ENCODE assay signal across 9 cellular contexts in genomic region chr16:30491744-30492308, GRCh38. TPM values are rescaled to one million over a fixed set of nuclear protein-coding genes. Genes with fewer than 3 reads are reported as not detected.
A peak's percentile ranks its signal among the peaks of the same experiment; 100 is the strongest.
DNase-seq lines count a peak whose midpoint lies in the region; ATAC-seq lines count a peak whose summit lies in the region.
"Had no signal": no experiment of that assay in that cellular context is flagged by ENCODE, and none has a peak within 500 bp of the region (broad histone marks: within the 10 kb centered on the region; RNA-seq: fewer than 3 reads in every experiment).

No MANE protein-coding gene starts in this region.

- DNase-seq in activated CD8-positive, alpha-beta memory T cell treated with anti-CD3 and anti-CD28 coated beads, Interleukin-2, amount 10 ng/mL, durations not matched to agents 7 days and 5 days: peak; percentile 59
- DNase-seq in activated CD8-positive, alpha-beta memory T cell treated with anti-CD3 and anti-CD28 coated beads for 24 hours: no peak
- DNase-seq in SJSA1 (ENCODE audit: low read depth in 1 of 2, low spot score in 2 of 2) (peak; percentile 77 to 80), smooth muscle cell of the brain vasculature (ENCODE audit: low read depth, low spot score) (peak; percentile 63)
- DNase-seq in effector memory CD8-positive, alpha-beta T cell: no peak
- DNase-seq: lower lobe of right lung had no signal

- CTCF ChIA-PET in activated CD8-positive, alpha-beta memory T cell treated with anti-CD3 and anti-CD28 coated beads, Interleukin-2, amount 10 ng/mL, durations not matched to agents 7 days and 5 days (lab: Charles Lee): interaction anchor here (0.8 to 4.6 kb wide), 9 partner anchors 12 to 124 kb away, joined by 3 to 26 read pairs (median 4); partner anchors contain the start of genes ITGAL and ZNF689

- H3K4me3 Mint-ChIP-seq in activated CD8-positive, alpha-beta memory T cell treated with anti-CD3 and anti-CD28 coated beads, Interleukin-2, amount 10 ng/mL, durations not matched to agents 7 days and 5 days: no peak overlapping the region
- no peak overlapping the region for H3K4me3 Mint-ChIP-seq in effector memory CD8-positive, alpha-beta T cell

- no peak overlapping the region for H3K4me3 ChIP-seq in SJSA1
- H3K4me3 ChIP-seq: lower lobe of right lung had no signal

- H3K27ac ChIP-seq in SJSA1: no peak overlapping the region
- H3K27ac ChIP-seq: lower lobe of right lung had no signal

- H3K27ac Mint-ChIP-seq in activated CD8-positive, alpha-beta memory T cell treated with anti-CD3 and anti-CD28 coated beads, Interleukin-2, amount 10 ng/mL, durations not matched to agents 7 days and 5 days: peak overlapping the region; percentile 65
- H3K27ac Mint-ChIP-seq in effector memory CD8-positive, alpha-beta T cell: peak overlapping the region; percentile 70 to 77

- peaks cover 8% of the 10 kb centered on the region for H3K4me1 ChIP-seq in SJSA1 (replicated peaks)

- peaks cover 53% of the 10 kb centered on the region for H3K4me1 Mint-ChIP-seq in activated CD8-positive, alpha-beta memory T cell treated with anti-CD3 and anti-CD28 coated beads, Interleukin-2, amount 10 ng/mL, durations not matched to agents 7 days and 5 days
- peaks cover 35 to 43% of the 10 kb centered on the region in 2 donors for H3K4me1 Mint-ChIP-seq in effector memory CD8-positive, alpha-beta T cell (ENCODE audit: low read depth in 2 of 2)

- no peaks in the 10 kb centered on the region for H3K36me3 ChIP-seq in SJSA1

- peak; percentile 83 for ATAC-seq in activated CD8-positive, alpha-beta memory T cell treated with anti-CD3 and anti-CD28 coated beads, Interleukin-2, amount 10 ng/mL, durations not matched to agents 7 days and 5 days
- peak; percentile 70 for ATAC-seq in effector memory CD8-positive, alpha-beta T cell (replicated peaks)
- no peak for ATAC-seq in GM18861 (IDR thresholded peaks at IDR 0.05; ENCODE audit: unreplicated experiment)
- no peak for ATAC-seq in GM19023 (IDR thresholded peaks at IDR 0.05; ENCODE audit: unreplicated experiment)
- no peak for ATAC-seq in GM18867 (IDR thresholded peaks at IDR 0.05; ENCODE audit: unreplicated experiment)

- no peaks in the 10 kb centered on the region for H3K9me3 ChIP-seq in SJSA1 (replicated peaks)
- H3K9me3 ChIP-seq: lower lobe of right lung had no signal

- no peaks in the 10 kb centered on the region for H3K27me3 ChIP-seq in SJSA1 (replicated peaks)

- peaks cover 69% of the 10 kb centered on the region for H3K36me3 Mint-ChIP-seq in activated CD8-positive, alpha-beta memory T cell treated with anti-CD3 and anti-CD28 coated beads, Interleukin-2, amount 10 ng/mL, durations not matched to agents 7 days and 5 days
- peaks cover 95% of the 10 kb centered on the region for H3K36me3 Mint-ChIP-seq in effector memory CD8-positive, alpha-beta T cell (ENCODE audit: insufficient read depth)

- no peaks in the 10 kb centered on the region for H3K9me3 Mint-ChIP-seq in activated CD8-positive, alpha-beta memory T cell treated with anti-CD3 and anti-CD28 coated beads, Interleukin-2, amount 10 ng/mL, durations not matched to agents 7 days and 5 days (ENCODE audit: low read depth)
- H3K9me3 Mint-ChIP-seq in effector memory CD8-positive, alpha-beta T cell: no peaks in the 10 kb centered on the region

- no peaks in the 10 kb centered on the region for H3K27me3 Mint-ChIP-seq in activated CD8-positive, alpha-beta memory T cell treated with anti-CD3 and anti-CD28 coated beads, Interleukin-2, amount 10 ng/mL, durations not matched to agents 7 days and 5 days
- no peaks in the 10 kb centered on the region for H3K27me3 Mint-ChIP-seq in effector memory CD8-positive, alpha-beta T cell

RNA-seq across cellular contexts. Expression of gene ITGAL, which starts 19.3 kb away (rescaled TPM):
- 100 to 1,000 TPM; 566 to 685 TPM for total RNA-seq in activated CD8-positive, alpha-beta memory T cell treated with anti-CD3 and anti-CD28 coated beads, Interleukin-2, amount 10 ng/mL, durations not matched to agents 7 days and 5 days
- not detected in 2 replicates for total RNA-seq in SJSA1 (2014; rRNA removed; shearing (Covaris generic))

RNA-seq across cellular contexts. Expression of gene ZNF768, which starts 34.5 kb away (rescaled TPM):
- 10 to 100 TPM in 1 of 2 experiments, 1 to 10 TPM in 1; 6.2 to 10.3 TPM for total RNA-seq in activated CD8-positive, alpha-beta memory T cell treated with anti-CD3 and anti-CD28 coated beads, Interleukin-2, amount 10 ng/mL, durations not matched to agents 7 days and 5 days
- total RNA-seq in SJSA1 (2014; rRNA removed; shearing (Covaris generic)): 35.6 and 41.1 TPM in 2 replicates

RNA-seq across cellular contexts. Expression of gene ZNF747, which starts 42.8 kb away (rescaled TPM):
- 10 to 100 TPM; 11.3 to 13.2 TPM for total RNA-seq in activated CD8-positive, alpha-beta memory T cell treated with anti-CD3 and anti-CD28 coated beads, Interleukin-2, amount 10 ng/mL, durations not matched to agents 7 days and 5 days
- 3.6 and 5.1 TPM in 2 replicates for total RNA-seq in SJSA1 (2014; rRNA removed; shearing (Covaris generic))

RNA-seq across cellular contexts. Expression of gene SEPHS2, which starts 46.2 kb away (rescaled TPM):
- 10 to 100 TPM; 63.3 to 92.9 TPM for total RNA-seq in activated CD8-positive, alpha-beta memory T cell treated with anti-CD3 and anti-CD28 coated beads, Interleukin-2, amount 10 ng/mL, durations not matched to agents 7 days and 5 days
- 4.3 and 8.2 TPM in 2 replicates for total RNA-seq in SJSA1 (2014; rRNA removed; shearing (Covaris generic))

Comparison
In these comparisons a context has a peak if more than half of its experiments do, and no peak if none do; other contexts are left out.
1. DNase-seq: peak in activated CD8-positive, alpha-beta memory T cell treated with anti-CD3 and anti-CD28 coated beads, Interleukin-2, amount 10 ng/mL, durations not matched to agents 7 days and 5 days (single experiment), SJSA1 (2 of 2) and smooth muscle cell of the brain vasculature (single experiment); none in activated CD8-positive, alpha-beta memory T cell treated with anti-CD3 and anti-CD28 coated beads for 24 hours (single experiment) and effector memory CD8-positive, alpha-beta T cell (0 of 3).
2. ATAC-seq: peak in activated CD8-positive, alpha-beta memory T cell treated with anti-CD3 and anti-CD28 coated beads, Interleukin-2, amount 10 ng/mL, durations not matched to agents 7 days and 5 days (single experiment) and effector memory CD8-positive, alpha-beta T cell (single experiment); none in GM18861 (single experiment), GM19023 (single experiment) and GM18867 (single experiment).
3. RNA of gene ITGAL, which starts 19.3 kb away (total RNA-seq): 566 to 685 TPM in activated CD8-positive, alpha-beta memory T cell treated with anti-CD3 and anti-CD28 coated beads, Interleukin-2, amount 10 ng/mL, durations not matched to agents 7 days and 5 days; not detected in SJSA1; every median in the first group is over 100 times any median in the second.